11 cellular contexts compared by ENCODE assay signal in the genomic region with DNA sequence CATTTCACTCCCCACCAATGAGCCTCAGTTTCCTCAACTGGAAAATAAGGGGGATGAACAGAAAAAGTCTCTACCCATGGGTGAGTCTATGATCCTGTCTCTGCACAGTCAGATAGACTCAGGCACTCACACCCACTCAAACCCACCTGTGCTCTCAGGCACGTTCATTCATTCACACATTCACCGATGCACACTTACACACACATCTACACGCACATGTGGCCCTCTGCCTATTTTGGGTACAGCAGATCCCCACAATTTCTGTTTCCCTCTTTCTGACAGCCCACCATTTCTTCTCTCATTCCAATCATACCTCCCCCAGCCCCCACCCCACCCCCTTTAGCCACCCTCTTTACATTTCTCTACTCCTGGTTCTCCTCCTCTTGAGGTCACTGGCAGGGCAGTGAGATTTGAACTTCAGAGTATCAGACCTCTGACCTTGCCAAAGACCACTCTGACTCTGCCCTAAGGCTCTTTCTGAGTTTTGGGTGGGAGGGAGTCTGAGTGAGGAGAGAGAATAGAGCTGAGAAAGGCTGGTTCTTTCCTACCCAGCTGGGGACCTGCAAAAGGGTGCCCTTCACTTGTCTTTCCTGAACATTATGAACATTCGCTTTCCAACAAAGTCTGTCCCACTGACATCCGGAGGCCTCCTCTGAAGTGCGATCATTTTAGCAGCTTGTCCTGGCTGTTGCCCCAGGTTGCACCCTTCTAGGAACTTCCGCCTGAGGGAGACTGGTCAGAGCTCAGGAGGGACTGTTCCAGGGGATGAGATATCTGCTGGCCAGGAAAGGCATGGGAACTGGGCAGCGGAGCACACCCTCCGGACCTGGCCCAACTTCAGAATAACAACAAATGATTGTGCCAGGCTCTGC. TPM values are rescaled to one million over a fixed set of nuclear protein-coding genes. Genes with fewer than 3 reads are reported as not detected.
DNase-seq lines count a peak whose midpoint lies in the region; ATAC-seq and TF ChIP-seq lines count a peak whose summit lies in the region.
"Had no signal": no experiment of that assay in that cellular context is flagged by ENCODE, and none has a peak within 500 bp of the region (broad histone marks: within the 10 kb centered on the region; RNA-seq: fewer than 3 reads in every experiment).

No MANE protein-coding gene starts in this region.

- H3K4me3 Mint-ChIP-seq in neural progenitor cell: peak overlapping the region; percentile 69
- H3K4me3 Mint-ChIP-seq in immature natural killer cell: no peak overlapping the region
- no peak overlapping the region for H3K4me3 Mint-ChIP-seq in CD4-positive, alpha-beta T cell
- H3K4me3 Mint-ChIP-seq: dendritic cell treated with granulocyte-macrophage colony-stimulating factor and Interleukin-4, amounts not matched to agents 40 ng/mL and 50 ng/mL, for 4 days had no signal

- H3K4me1 ChIP-seq in Peyer's patch: peaks cover 0 to 35% (median 0%) of the 10 kb centered on the region in 4 donors
- peaks cover 38% of the 10 kb centered on the region for H3K4me1 ChIP-seq in neural progenitor cell
- H3K4me1 ChIP-seq in gastrocnemius medialis: peaks cover 4 to 15% of the 10 kb centered on the region in 2 donors

- POLR2A ChIA-PET in AG04450 (lab: Yijun Ruan, JAX): interaction anchor here (0.9 to 14.8 kb wide), 11 partner anchors 8 to 78 kb away, joined by 3 to 726 read pairs (median 21); partner anchors contain the start of genes COL1A1 and TMEM92
- POLR2A ChIA-PET in CD4-positive, alpha-beta T cell (lab: Charles Lee): no interaction called here

- H3K27me3 Mint-ChIP-seq in neural progenitor cell (ENCODE audit: insufficient read depth, low read depth): peaks cover 13% of the 10 kb centered on the region
- peaks cover 8 to 31% (median 16%) of the 10 kb centered on the region in 3 donors for H3K27me3 Mint-ChIP-seq in immature natural killer cell (ENCODE audit: low read depth in 3 of 3)
- peaks cover 44% of the 10 kb centered on the region for H3K27me3 Mint-ChIP-seq in CD4-positive, alpha-beta T cell

- no peak overlapping the region for H2AFZ ChIP-seq in neural progenitor cell (replicated peaks)

- in situ Hi-C loops in gastrocnemius medialis (cut with MboI; ENCODE audit: low sequenced_read_pairs in 4 of 4): no loop called here

- ATAC-seq in gastrocnemius medialis: no peak
- ATAC-seq in CD4-positive, alpha-beta T cell (ENCODE audit: poor library complexity): no peak

- peak overlapping the region; percentile 48 for H3K4me3 ChIP-seq in AG04450 (ENCODE audit: low read depth, low read length)
- H3K4me3 ChIP-seq in Peyer's patch: no peak overlapping the region
- no peak overlapping the region for H3K4me3 ChIP-seq in fibroblast of mammary gland (ENCODE audit: control insufficient read depth, low read depth, low read length)
- H3K4me3 ChIP-seq in neural progenitor cell: no peak overlapping the region
- no peak overlapping the region for H3K4me3 ChIP-seq in gastrocnemius medialis

- H4K20me1 ChIP-seq in neural progenitor cell (ENCODE audit: low read depth): no peaks in the 10 kb centered on the region

- CTCF ChIA-PET in AG04450 (lab: Charles Lee): interaction anchor here (0.6 to 1.6 kb wide), 3 partner anchors 42 to 78 kb away, joined by 3 to 5 read pairs (median 5); no protein-coding TSS in a partner anchor
- CTCF ChIA-PET in CD4-positive, alpha-beta T cell (lab: Charles Lee): no interaction called here

- peaks cover 71% of the 10 kb centered on the region for H3K4me1 Mint-ChIP-seq in neural progenitor cell
- peaks cover 15 to 26% of the 10 kb centered on the region in 2 donors for H3K4me1 Mint-ChIP-seq in immature natural killer cell
- H3K4me1 Mint-ChIP-seq in CD4-positive, alpha-beta T cell (ENCODE audit: low read depth): peaks cover 14% of the 10 kb centered on the region

- H3K9me3 ChIP-seq in AG04450 (ENCODE audit: control insufficient read depth, insufficient read depth, low read length): no peaks in the 10 kb centered on the region
- H3K9me3 ChIP-seq in Peyer's patch: no peaks in the 10 kb centered on the region
- no peaks in the 10 kb centered on the region for H3K9me3 ChIP-seq in neural progenitor cell (ENCODE audit: low read depth)
- H3K9me3 ChIP-seq in gastrocnemius medialis: no peaks in the 10 kb centered on the region
- H3K9me3 ChIP-seq in CD4-positive, alpha-beta T cell (ENCODE audit: control insufficient read depth, low read length): no peaks in the 10 kb centered on the region
- H3K9me3 ChIP-seq: BE2C had no signal

- TF ChIP-seq POLR2A in Peyer's patch (IDR thresholded peaks at IDR 0.05): no peak
- no peak for TF ChIP-seq POLR2A in gastrocnemius medialis (IDR thresholded peaks at IDR 0.05)

- H3K27ac ChIP-seq in AG04450 (ENCODE audit: low read depth, low read length) (peak overlapping the region; percentile 100), Peyer's patch (peak overlapping the region; percentile 55 to 90 (median 80)), neural progenitor cell (no peak overlapping the region), gastrocnemius medialis (peak overlapping the region in 2 of 4 donors; percentile 59 to 74)
- no peak overlapping the region for H3K27ac ChIP-seq in CD4-positive, alpha-beta T cell (ENCODE audit: low read depth, low read length)

- H3K4me2 ChIP-seq in neural progenitor cell: peak overlapping the region; percentile 55

- H3K36me3 ChIP-seq in Peyer's patch (no peaks in the 10 kb centered on the region), neural progenitor cell (no peaks in the 10 kb centered on the region), gastrocnemius medialis (no peaks in the 10 kb centered on the region)
- H3K36me3 ChIP-seq: BE2C had no signal

- no peak for DNase-seq in AG04450 (ENCODE audit: low read depth, low spot score)
- peak in 1 of 3 donors; percentile 29 for DNase-seq in Peyer's patch
- DNase-seq in fibroblast of mammary gland (ENCODE audit: low read depth): peak; percentile 75
- DNase-seq in neural progenitor cell (ENCODE audit: low spot score): no peak
- no peak for DNase-seq in gastrocnemius medialis
- no peak for DNase-seq in immature natural killer cell
- DNase-seq in CD4-positive, alpha-beta T cell: no peak
- DNase-seq in SIG-M5 (lab: John Stamatoyannopoulos, UW): no peak
- DNase-seq: BE2C, RPMI8226 had no signal

- H3K79me2 ChIP-seq in neural progenitor cell (ENCODE audit: low read depth): no peaks in the 10 kb centered on the region

- H3K36me3 Mint-ChIP-seq in neural progenitor cell (no peaks in the 10 kb centered on the region), immature natural killer cell (no peaks in the 10 kb centered on the region)
- H3K36me3 Mint-ChIP-seq in CD4-positive, alpha-beta T cell (ENCODE audit: low read depth): no peaks in the 10 kb centered on the region

- H3K27me3 ChIP-seq in AG04450 (ENCODE audit: control insufficient read depth, insufficient read depth, low read length): no peaks in the 10 kb centered on the region
- no peaks in the 10 kb centered on the region for H3K27me3 ChIP-seq in Peyer's patch
- H3K27me3 ChIP-seq in neural progenitor cell: peaks cover 10% of the 10 kb centered on the region
- peaks cover 8 to 28% (median 25%) of the 10 kb centered on the region in 3 donors for H3K27me3 ChIP-seq in gastrocnemius medialis
- peaks cover 34% of the 10 kb centered on the region for H3K27me3 ChIP-seq in CD4-positive, alpha-beta T cell (ENCODE audit: control insufficient read depth, insufficient read depth, low read length)
- H3K27me3 ChIP-seq: BE2C had no signal

- H3K27ac Mint-ChIP-seq in neural progenitor cell (peak overlapping the region; percentile 91), immature natural killer cell (peak overlapping the region in 2 of 6 donors; percentile 11 to 40)
- H3K27ac Mint-ChIP-seq in CD4-positive, alpha-beta T cell: no peak overlapping the region
- H3K27ac Mint-ChIP-seq: dendritic cell treated with granulocyte-macrophage colony-stimulating factor and Interleukin-4, amounts not matched to agents 40 ng/mL and 50 ng/mL, for 4 days had no signal

- TF ChIP-seq CTCF in AG04450 (IDR thresholded peaks at IDR 0.05; ENCODE audit: low read depth, low read length) (no peak), Peyer's patch (IDR thresholded peaks at IDR 0.05) (no peak), fibroblast of mammary gland (conservative IDR thresholded peaks at IDR 0.05; ENCODE audit: control insufficient read depth, insufficient read depth, low read depth, low read length) (no peak), neural progenitor cell (IDR thresholded peaks at IDR 0.05) (no peak), gastrocnemius medialis (IDR thresholded peaks at IDR 0.05 in 4 of 5, conservative IDR thresholded peaks at IDR 0.05 in 1 of 5) (no peak)
- no peak for TF ChIP-seq CTCF in CD4-positive, alpha-beta T cell (IDR thresholded peaks at IDR 0.05)

- H3K9ac ChIP-seq in neural progenitor cell: no peak overlapping the region

- peaks cover 13% of the 10 kb centered on the region for H3F3A ChIP-seq in neural progenitor cell (ENCODE audit: low read depth)

- intact Hi-C loops in gastrocnemius medialis (cut with DNase I; ENCODE audit: low total_unique reads): no loop called here
- intact Hi-C loops in CD4-positive, alpha-beta T cell (cut with DNase I, micrococcal nuclease): no loop called here

- H3K9me3 Mint-ChIP-seq in neural progenitor cell (peaks cover 2% of the 10 kb centered on the region), immature natural killer cell (no peaks in the 10 kb centered on the region)
- H3K9me3 Mint-ChIP-seq in CD4-positive, alpha-beta T cell: no peaks in the 10 kb centered on the region
- H3K9me3 Mint-ChIP-seq: dendritic cell treated with granulocyte-macrophage colony-stimulating factor and Interleukin-4, amounts not matched to agents 40 ng/mL and 50 ng/mL, for 4 days had no signal

RNA-seq across cellular contexts. Expression of gene COL1A1, which starts 10.1 kb away (rescaled TPM):
- polyA plus RNA-seq in AG04450 (2011; rRNA removed): 1,356 and 3,120 TPM in 2 replicates
- polyA minus RNA-seq in AG04450 (2011; rRNA and poly(A)+ RNA removed): 2,155 and 4,267 TPM in 2 replicates
- total RNA-seq in Peyer's patch: 100 to 1,000 TPM in 1 of 4 donors, 10 to 100 TPM in 3; 11.3 to 287 (median 31.9) TPM
- total RNA-seq in neural progenitor cell (ENCODE audit: low replicate concordance): 1.1 and 4.2 TPM in 2 replicates
- 1 to 10 TPM; 1.7 to 9.5 (median 5.1) TPM for total RNA-seq in gastrocnemius medialis
- polyA plus RNA-seq in immature natural killer cell: not detected
- total RNA-seq in CD4-positive, alpha-beta T cell: 10 to 100 TPM in 1 of 2 experiments, 1 to 10 TPM in 1; 10.0 to 11.4 TPM

RNA-seq across cellular contexts. Expression of gene SGCA, which starts 45.7 kb away (rescaled TPM):
- 0.16 and 0.21 TPM in 2 replicates for polyA plus RNA-seq in AG04450 (2011; rRNA removed)
- not detected in 2 replicates for polyA minus RNA-seq in AG04450 (2011; rRNA and poly(A)+ RNA removed)
- 1 to 10 TPM in 3 of 4 donors, not detected in 1; 2.9 to 3.5 (median 3.5) TPM for total RNA-seq in Peyer's patch
- total RNA-seq in neural progenitor cell (ENCODE audit: low replicate concordance): 1.5 TPM in 1 of 2 replicates, not detected in the other
- total RNA-seq in gastrocnemius medialis: 100 to 1,000 TPM; 227 to 385 (median 292) TPM
- not detected for polyA plus RNA-seq in immature natural killer cell
- not detected for total RNA-seq in CD4-positive, alpha-beta T cell

Comparison
In these comparisons a context has a peak if more than half of its experiments do, and no peak if none do; other contexts are left out.
1. H3K27ac ChIP-seq: peak in AG04450 (single experiment) and Peyer's patch (4 of 4); none in neural progenitor cell (single experiment) and CD4-positive, alpha-beta T cell (single experiment).
2. RNA of gene SGCA, which starts 45.7 kb away (total RNA-seq): 227 to 385 TPM in gastrocnemius medialis; 2.9 to 3.5 TPM in Peyer's patch, not detected in CD4-positive, alpha-beta T cell and 1.5 TPM in neural progenitor cell; every median in the first group is over 10 times any median in the second.